Comparison of ENCODE assay signal across 6 cellular contexts in the genomic region with DNA sequence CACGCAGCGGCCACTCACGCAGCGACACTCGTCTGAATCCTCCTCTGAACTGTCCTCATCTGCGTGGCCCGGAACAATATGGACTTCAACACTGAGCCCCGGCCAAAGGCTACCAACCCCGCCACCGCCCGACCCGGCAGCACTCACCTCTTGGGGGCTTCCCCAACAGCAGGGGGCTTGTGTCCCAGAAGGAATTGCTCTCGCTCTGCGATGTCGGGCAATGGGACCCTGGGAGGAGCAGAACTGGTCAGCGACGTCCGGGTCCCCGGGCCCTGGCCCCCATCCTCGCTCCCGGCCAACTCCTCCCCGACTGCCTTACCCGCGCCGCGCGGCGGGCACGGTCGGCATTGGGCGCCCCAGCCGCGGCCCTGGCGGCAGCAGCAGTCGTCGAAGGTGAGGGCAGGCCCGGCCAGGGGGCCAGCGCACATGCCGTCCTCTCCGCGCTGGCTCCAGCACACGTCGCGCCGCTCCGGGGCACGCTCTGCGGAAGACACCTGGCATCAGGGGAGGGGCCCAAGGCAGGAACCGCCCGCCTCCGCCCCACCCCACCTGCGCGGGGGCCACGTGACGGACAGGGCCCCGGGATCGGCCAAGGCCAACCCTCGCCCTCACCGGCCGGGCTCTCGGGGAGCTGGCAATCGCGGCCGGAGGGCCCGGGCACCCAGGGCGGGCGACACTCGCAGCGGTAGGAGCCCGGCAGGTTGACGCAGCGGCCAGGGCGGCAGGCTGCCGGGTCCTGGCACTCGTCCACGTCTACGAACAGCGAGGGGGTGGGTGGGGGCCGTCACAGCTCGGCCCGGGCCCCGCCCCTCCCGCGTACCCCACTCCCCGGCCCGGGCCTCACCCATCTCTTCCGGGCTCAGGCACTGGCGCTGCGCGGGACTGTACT. TPM values are rescaled to one million over a fixed set of nuclear protein-coding genes. Genes with fewer than 3 reads are reported as not detected.
DNase-seq lines count a peak whose midpoint lies in the region; ATAC-seq and TF ChIP-seq lines count a peak whose summit lies in the region.

No MANE protein-coding gene starts in this region.

- WGBS in body of pancreas, 2 donors: 39 to 58% methylated on average over 30 to 73 of the region's 90 CpGs

- H3K9me3 ChIP-seq in body of pancreas: no peaks in the 10 kb centered on the region

- H3K36me3 Mint-ChIP-seq in nephron (ENCODE audit: low read depth): peaks cover 31% of the 10 kb centered on the region

- H3K4me3 ChIP-seq in body of pancreas: peak overlapping the region; percentile 29 to 40

- peaks cover 19% of the 10 kb centered on the region for H3K27me3 Mint-ChIP-seq in nephron (ENCODE audit: low read depth)

- peaks cover 23% of the 10 kb centered on the region for H3K4me1 ChIP-seq in body of pancreas

- peak; percentile 25 to 66 (median 55) for TF ChIP-seq POLR2A in body of pancreas (IDR thresholded peaks at IDR 0.05)

- intact Hi-C loops in body of pancreas (cut with DNase I): no loop called here

- H3K4me1 Mint-ChIP-seq in nephron: peaks cover 16% of the 10 kb centered on the region

- peak overlapping the region; percentile 74 to 83 (median 78) for H3K4me3 Mint-ChIP-seq in nephron

- H3K27ac Mint-ChIP-seq in nephron: peak overlapping the region in 1 of 3 experiments; percentile 70

- TF ChIP-seq CTCF in body of pancreas (IDR thresholded peaks at IDR 0.05) (peak in 2 of 7 experiments; percentile 24 to 33), nephron (IDR thresholded peaks at IDR 0.05; ENCODE audit: unreplicated experiment in 3 of 3) (peak in 2 of 3 experiments; percentile 44 to 47)

- ATAC-seq in GM18907 (IDR thresholded peaks at IDR 0.05; ENCODE audit: unreplicated experiment) (peak; percentile 52), HG03196 (IDR thresholded peaks at IDR 0.05; ENCODE audit: unreplicated experiment) (peak; percentile 33), body of pancreas (peak; percentile 68)

- H3K36me3 ChIP-seq in body of pancreas (replicated peaks in 1 of 2; ENCODE audit: insufficient read depth in 1 of 2, low read depth in 2 of 2): peaks cover 0 to 4% of the 10 kb centered on the region in 2 donors

- no peaks in the 10 kb centered on the region for H3K27me3 ChIP-seq in body of pancreas

- peak; percentile 81 to 84 (median 82) for DNase-seq in body of pancreas
- DNase-seq in DMS79 treated with DMSO at 0.1 percent for 48 hours (lab: John Stamatoyannopoulos, UW): no peak
- DNase-seq in stimulated activated CD4-positive, alpha-beta T cell treated with anti-CD3 and anti-CD28 coated beads, Interleukin-2, amount 100 ng/mL, for 24 hours: no peak

- no peaks in the 10 kb centered on the region for H3K9me3 Mint-ChIP-seq in nephron

- peak overlapping the region; percentile 72 to 94 (median 88) for H3K27ac ChIP-seq in body of pancreas

RNA-seq across cellular contexts. Expression of a gene that starts 14.8 kb away (rescaled TPM):
- total RNA-seq in body of pancreas: 10 to 100 TPM; 55.0 to 62.3 TPM

RNA-seq across cellular contexts. Expression of a gene that starts 18.5 kb away (rescaled TPM):
- total RNA-seq in body of pancreas: 100 to 1,000 TPM; 131 to 330 TPM

RNA-seq across cellular contexts. Expression of a gene that starts 30.6 kb away (rescaled TPM):
- 10 to 100 TPM; 39.2 to 66.9 TPM for total RNA-seq in body of pancreas

RNA-seq across cellular contexts. Expression of a gene that starts 32.7 kb away (rescaled TPM):
- total RNA-seq in body of pancreas: 100 to 1,000 TPM in 1 of 2 donors, 10 to 100 TPM in 1; 44.8 to 116 TPM

RNA-seq across cellular contexts. Expression of a gene that starts 36.2 kb away (rescaled TPM):
- 10 to 100 TPM; 35.0 to 76.1 TPM for total RNA-seq in body of pancreas

Comparison
In these comparisons a context has a peak if more than half of its experiments do, and no peak if none do; other contexts are left out.
1. DNase-seq: peak in body of pancreas (4 of 4); none in DMS79 treated with DMSO at 0.1 percent for 48 hours (single experiment) and stimulated activated CD4-positive, alpha-beta T cell treated with anti-CD3 and anti-CD28 coated beads, Interleukin-2, amount 100 ng/mL, for 24 hours (0 of 2).
2. Peak in every context shown above with its lines, with median percentiles within 50 percentile points of each other: ATAC-seq.